Comparison of ENCODE assay signal across 23 cellular contexts in the genomic region with DNA sequence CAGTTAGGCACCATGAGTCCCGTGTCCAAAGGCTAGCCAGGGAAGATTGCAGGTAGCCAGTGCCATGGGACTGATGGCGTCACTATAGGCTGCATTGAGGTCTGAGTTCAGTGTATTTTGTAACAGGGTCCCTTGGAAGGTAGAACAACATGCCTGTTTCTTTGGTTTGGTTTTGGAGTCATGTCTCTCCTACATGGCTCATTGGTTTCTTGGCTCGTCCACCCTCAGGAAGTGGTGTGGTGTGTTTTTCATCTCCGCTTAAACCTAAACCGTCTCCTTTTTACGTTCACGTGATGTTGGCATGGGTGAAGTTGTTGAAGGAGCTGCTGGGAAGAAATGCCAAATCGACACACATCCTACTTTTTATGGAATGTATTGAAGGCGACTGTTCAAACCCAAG.
DNase-seq lines count a peak whose midpoint lies in the region; ATAC-seq and TF ChIP-seq lines count a peak whose summit lies in the region.
"Had no signal": no experiment of that assay in that cellular context is flagged by ENCODE, and none has a peak within 500 bp of the region (broad histone marks: within the 10 kb centered on the region; RNA-seq: fewer than 3 reads in every experiment).

No MANE protein-coding gene starts in this region.

- H3K27me3 ChIP-seq in BLaER1 treated with 17β-estradiol and CSF1 and Interleukin-3, amounts not matched to agents 10 nM and 100 nM = no peaks in the 10 kb centered on the region
- H3K27me3 ChIP-seq in SK-N-SH (ENCODE audit: insufficient read depth) = no peaks in the 10 kb centered on the region
- H3K27me3 ChIP-seq in effector memory CD4-positive, alpha-beta T cell (replicated peaks; ENCODE audit: control insufficient read depth, insufficient read depth, low read length, poor library complexity, severe bottlenecking) = no peaks in the 10 kb centered on the region
- H3K27me3 ChIP-seq: testis had no signal

- H3K4me1 Mint-ChIP-seq in activated naive CD8-positive, alpha-beta T cell treated with anti-CD3 and anti-CD28 coated beads for 36 hours = peaks cover 60% of the 10 kb centered on the region

- ATAC-seq in HG03196 (IDR thresholded peaks at IDR 0.05; ENCODE audit: unreplicated experiment) = no peak
- ATAC-seq in GM21390 (IDR thresholded peaks at IDR 0.05; ENCODE audit: unreplicated experiment) = no peak
- ATAC-seq: left colon; PC-3; stimulated activated memory B cell treated with anti-CD40 and anti-IgM and Interleukin-4, amounts not matched to agents 10 μg/mL and 1 μg/mL and 100 μg/mL, for 72 hours had no signal

- H3K36me3 ChIP-seq in BLaER1 treated with 17β-estradiol and CSF1 and Interleukin-3, amounts not matched to agents 10 nM and 100 nM = peaks cover 0 to 36% (median 24%) of the 10 kb centered on the region in 11 experiments; a peak in 18 of 22 replicates
- peaks cover 31 to 48% of the 10 kb centered on the region in 2 experiments for H3K36me3 ChIP-seq in SK-N-SH (replicated peaks in 1 of 2; ENCODE audit: control insufficient read depth in 1 of 2, insufficient read depth in 2 of 2, low read length in 1 of 2)
- H3K36me3 ChIP-seq in effector memory CD4-positive, alpha-beta T cell (ENCODE audit: control insufficient read depth, insufficient read depth, low read length) = peaks cover 6% of the 10 kb centered on the region

- peaks cover 19% of the 10 kb centered on the region for H3F3A ChIP-seq in SK-N-SH (replicated peaks; ENCODE audit: insufficient read depth)

- H3K27ac ChIP-seq in BLaER1 treated with 17β-estradiol and CSF1 and Interleukin-3, amounts not matched to agents 10 nM and 100 nM = peak overlapping the region in 9 of 11 experiments; percentile 28 to 84 (median 76); a peak in 18 of 22 replicates
- no peak overlapping the region for H3K27ac ChIP-seq in SK-N-SH (ENCODE audit: low read depth in 2 of 2, low read length in 1 of 2)
- no peak overlapping the region for H3K27ac ChIP-seq in effector memory CD4-positive, alpha-beta T cell (ENCODE audit: insufficient read depth, low read length, poor library complexity, severe bottlenecking)
- H3K27ac ChIP-seq: testis had no signal

- no peak for TF ChIP-seq RAD21 in SK-N-SH (IDR thresholded peaks at IDR 0.05; ENCODE audit: low read length)

- peaks cover 37% of the 10 kb centered on the region for H3K36me3 Mint-ChIP-seq in activated naive CD8-positive, alpha-beta T cell treated with anti-CD3 and anti-CD28 coated beads for 36 hours

- peaks cover 78% of the 10 kb centered on the region for H3K79me2 ChIP-seq in SK-N-SH (ENCODE audit: insufficient read depth)

- H2AFZ ChIP-seq in SK-N-SH (ENCODE audit: low read depth) = no peak overlapping the region

- peaks cover 8% of the 10 kb centered on the region for H3K9me3 Mint-ChIP-seq in activated naive CD8-positive, alpha-beta T cell treated with anti-CD3 and anti-CD28 coated beads for 36 hours
- H3K9me3 Mint-ChIP-seq: activated CD4-positive, alpha-beta T cell treated with anti-CD3 and anti-CD28 coated beads, Interleukin-2, amount 10 ng/mL, durations not matched to agents 7 days and 5 days; nephron; stimulated activated memory B cell treated with anti-CD40 and anti-IgM and Interleukin-4, amounts not matched to agents 10 μg/mL and 1 μg/mL and 100 μg/mL, for 72 hours had no signal

- H3K27me3 Mint-ChIP-seq in activated naive CD8-positive, alpha-beta T cell treated with anti-CD3 and anti-CD28 coated beads for 36 hours = no peaks in the 10 kb centered on the region
- H3K27me3 Mint-ChIP-seq: activated CD4-positive, alpha-beta T cell treated with anti-CD3 and anti-CD28 coated beads, Interleukin-2, amount 10 ng/mL, durations not matched to agents 7 days and 5 days; stimulated activated memory B cell treated with anti-CD40 and anti-IgM and Interleukin-4, amounts not matched to agents 10 μg/mL and 1 μg/mL and 100 μg/mL, for 72 hours had no signal

- peaks cover 0 to 6% (median 0%) of the 10 kb centered on the region in 11 experiments; a peak in 3 of 22 replicates for H4K20me1 ChIP-seq in BLaER1 treated with 17β-estradiol and CSF1 and Interleukin-3, amounts not matched to agents 10 nM and 100 nM
- peaks cover 10% of the 10 kb centered on the region for H4K20me1 ChIP-seq in SK-N-SH (ENCODE audit: insufficient read depth)

- H3K9me3 ChIP-seq in BLaER1 treated with 17β-estradiol and CSF1 and Interleukin-3, amounts not matched to agents 10 nM and 100 nM (replicated peaks in 1 of 11) = peaks cover 0 to 10% (median 0%) of the 10 kb centered on the region in 11 experiments; a peak in 8 of 22 replicates
- H3K9me3 ChIP-seq in SK-N-SH = no peaks in the 10 kb centered on the region
- H3K9me3 ChIP-seq in effector memory CD4-positive, alpha-beta T cell (ENCODE audit: control insufficient read depth, low read length) = no peaks in the 10 kb centered on the region
- H3K9me3 ChIP-seq: HAP-1, testis had no signal

- peaks cover 45 to 79% (median 67%) of the 10 kb centered on the region in 10 experiments for H3K4me1 ChIP-seq in BLaER1 treated with 17β-estradiol and CSF1 and Interleukin-3, amounts not matched to agents 10 nM and 100 nM
- H3K4me1 ChIP-seq in SK-N-SH (ENCODE audit: control insufficient read depth in 1 of 2, insufficient read depth in 2 of 2, low read depth in 1 of 2, low read length in 1 of 2) = no peaks in the 10 kb centered on the region; a peak in 1 of 4 replicates
- H3K4me1 ChIP-seq in effector memory CD4-positive, alpha-beta T cell (ENCODE audit: control insufficient read depth, insufficient read depth, low read length, poor library complexity, severe bottlenecking) = peaks cover 2% of the 10 kb centered on the region
- H3K4me1 ChIP-seq: HAP-1, testis had no signal

- TF ChIP-seq EP300 in SK-N-SH (IDR thresholded peaks at IDR 0.05; ENCODE audit: borderline replicate concordance in 1 of 2, low read depth in 1 of 2, low read length in 1 of 2) = no peak

- H3K4me2 ChIP-seq in BLaER1 treated with 17β-estradiol and CSF1 and Interleukin-3, amounts not matched to agents 10 nM and 100 nM = peak overlapping the region; percentile 56 to 89 (median 72)
- H3K4me2 ChIP-seq in SK-N-SH = no peak overlapping the region

- WGBS in SK-N-SH (ENCODE audit: low lambda C conversion rate) = 94% methylated on average over 8 of the region's 9 CpGs

- peak overlapping the region; percentile 16 for H3K27ac Mint-ChIP-seq in activated naive CD8-positive, alpha-beta T cell treated with anti-CD3 and anti-CD28 coated beads for 36 hours
- H3K27ac Mint-ChIP-seq: activated CD4-positive, alpha-beta T cell treated with anti-CD3 and anti-CD28 coated beads, Interleukin-2, amount 10 ng/mL, durations not matched to agents 7 days and 5 days; nephron; stimulated activated memory B cell treated with anti-CD40 and anti-IgM and Interleukin-4, amounts not matched to agents 10 μg/mL and 1 μg/mL and 100 μg/mL, for 72 hours had no signal

- no peaks in the 10 kb centered on the region for H3K9me2 ChIP-seq in SK-N-SH

- no peak for TF ChIP-seq CTCF in SK-N-SH (IDR thresholded peaks at IDR 0.05)

- H3K9ac ChIP-seq in BLaER1 treated with 17β-estradiol and CSF1 and Interleukin-3, amounts not matched to agents 10 nM and 100 nM = peak overlapping the region in 6 of 11 experiments; percentile 14 to 50 (median 40); a peak in 8 of 22 replicates
- no peak overlapping the region for H3K9ac ChIP-seq in SK-N-SH

- 0 out of 20 replicates have a peak overlapping the region, but pooled peaks of 1 of the 10 experiments have one; percentile 5 for H3K4me3 ChIP-seq in BLaER1 treated with 17β-estradiol and CSF1 and Interleukin-3, amounts not matched to agents 10 nM and 100 nM
- no peak overlapping the region for H3K4me3 ChIP-seq in SK-N-SH (ENCODE audit: low read depth in 2 of 2, low read length in 1 of 2)
- no peak overlapping the region for H3K4me3 ChIP-seq in effector memory CD4-positive, alpha-beta T cell (ENCODE audit: insufficient read depth, low read depth, low read length, poor library complexity, severe bottlenecking)
- H3K4me3 ChIP-seq: HAP-1, testis had no signal

- CTCF ChIA-PET in SK-N-SH (lab: Yijun Ruan, JAX) = no interaction called here

- DNase-seq in HK-2 (ENCODE audit: unreplicated experiment) (peak; percentile 38), kidney tubule cell (ENCODE audit: low spot score) (peak; percentile 85), SK-N-SH (no peak)
- DNase-seq in activated naive CD8-positive, alpha-beta T cell treated with anti-CD3 and anti-CD28 coated beads for 36 hours = no peak
- DNase-seq in effector memory CD4-positive, alpha-beta T cell = no peak
- DNase-seq: activated CD4-positive, alpha-beta T cell treated with anti-CD3 and anti-CD28 coated beads, Interleukin-2, amount 10 ng/mL, durations not matched to agents 7 days and 5 days; activated CD8-positive, alpha-beta memory T cell treated with anti-CD3 and anti-CD28 coated beads, Interleukin-2, amount 50 U/mL, for 4 hours; activated effector memory CD4-positive, alpha-beta T cell treated with anti-CD3 and anti-CD28 coated beads, Interleukin-2, amount 50 U/mL, for 16 hours; amniotic stem cell; central memory CD4-positive, alpha-beta T cell; left colon; NCI-H2171; PC-3; posterior cingulate gyrus; SIG-M5; testis had no signal

- POLR2A ChIA-PET in SK-N-SH (lab: Yijun Ruan, JAX) = no interaction called here

- no peak overlapping the region for H3K4me3 Mint-ChIP-seq in activated naive CD8-positive, alpha-beta T cell treated with anti-CD3 and anti-CD28 coated beads for 36 hours
- H3K4me3 Mint-ChIP-seq: activated CD4-positive, alpha-beta T cell treated with anti-CD3 and anti-CD28 coated beads, Interleukin-2, amount 10 ng/mL, durations not matched to agents 7 days and 5 days; CD14-positive monocyte; nephron; stimulated activated memory B cell treated with anti-CD40 and anti-IgM and Interleukin-4, amounts not matched to agents 10 μg/mL and 1 μg/mL and 100 μg/mL, for 72 hours had no signal

TF ChIP-seq in SK-N-SH, 30 proteins besides CTCF, POLR2A, EP300 and RAD21:
- no peak for TF ChIP-seq MXI1 (IDR thresholded peaks at IDR 0.05; ENCODE audit: low read depth, low read length)
- TF ChIP-seq, protein P1, sequence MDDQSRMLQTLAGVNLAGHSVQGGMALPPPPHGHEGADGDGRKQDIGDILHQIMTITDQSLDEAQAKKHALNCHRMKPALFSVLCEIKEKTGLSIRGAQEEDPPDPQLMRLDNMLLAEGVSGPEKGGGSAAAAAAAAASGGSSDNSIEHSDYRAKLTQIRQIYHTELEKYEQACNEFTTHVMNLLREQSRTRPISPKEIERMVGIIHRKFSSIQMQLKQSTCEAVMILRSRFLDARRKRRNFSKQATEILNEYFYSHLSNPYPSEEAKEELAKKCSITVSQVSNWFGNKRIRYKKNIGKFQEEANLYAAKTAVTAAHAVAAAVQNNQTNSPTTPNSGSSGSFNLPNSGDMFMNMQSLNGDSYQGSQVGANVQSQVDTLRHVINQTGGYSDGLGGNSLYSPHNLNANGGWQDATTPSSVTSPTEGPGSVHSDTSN (IDR thresholded peaks at IDR 0.05) = no peak

Comparison
In these comparisons a context has a peak if more than half of its experiments do, and no peak if none do; other contexts are left out.
1. H3K27ac ChIP-seq: peak in BLaER1 treated with 17β-estradiol and CSF1 and Interleukin-3, amounts not matched to agents 10 nM and 100 nM (9 of 11); none in SK-N-SH (0 of 2) and effector memory CD4-positive, alpha-beta T cell (single experiment).
2. DNase-seq: peak in HK-2 (single experiment) and kidney tubule cell (single experiment); none in activated naive CD8-positive, alpha-beta T cell treated with anti-CD3 and anti-CD28 coated beads for 36 hours (single experiment), SK-N-SH (single experiment) and effector memory CD4-positive, alpha-beta T cell (0 of 3).